In genomic region chr7:16697507-16698199, GRCh38 we compare ENCODE assay signal across 1 cellular context.
TF ChIP-seq lines count a peak whose summit lies in the region.

No MANE protein-coding gene starts in this region.

TF ChIP-seq in endothelial cell of umbilical vein, 7 proteins besides CTCF, POLR2A, EP300 and RAD21:
- TF ChIP-seq, protein P1, sequence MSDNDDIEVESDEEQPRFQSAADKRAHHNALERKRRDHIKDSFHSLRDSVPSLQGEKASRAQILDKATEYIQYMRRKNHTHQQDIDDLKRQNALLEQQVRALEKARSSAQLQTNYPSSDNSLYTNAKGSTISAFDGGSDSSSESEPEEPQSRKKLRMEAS (IDR thresholded peaks at IDR 0.05; ENCODE audit: insufficient read depth, insufficient read length): no peak
- TF ChIP-seq GATA2 (IDR thresholded peaks at IDR 0.05; ENCODE audit: insufficient read depth, insufficient read length, low read depth, low read length): no peak
- TF ChIP-seq MYC (IDR thresholded peaks at IDR 0.05; ENCODE audit: low read depth, low read length): no peak
- no peak for TF ChIP-seq EZH2 (IDR thresholded peaks at IDR 0.05; ENCODE audit: borderline replicate concordance, low read depth, low read length, severe bottlenecking)
- TF ChIP-seq JUN (IDR thresholded peaks at IDR 0.05; ENCODE audit: borderline replicate concordance, insufficient read depth, insufficient read length, low read depth): no peak
- no peak for TF ChIP-seq POLR2AphosphoS5 (IDR thresholded peaks at IDR 0.05; ENCODE audit: insufficient read depth, low read depth, low read length)
- no peak for TF ChIP-seq FOS (IDR thresholded peaks at IDR 0.05; ENCODE audit: borderline replicate concordance, insufficient read depth, low read length)
